ENCODE assay signal across 18 cellular contexts in the genomic region with DNA sequence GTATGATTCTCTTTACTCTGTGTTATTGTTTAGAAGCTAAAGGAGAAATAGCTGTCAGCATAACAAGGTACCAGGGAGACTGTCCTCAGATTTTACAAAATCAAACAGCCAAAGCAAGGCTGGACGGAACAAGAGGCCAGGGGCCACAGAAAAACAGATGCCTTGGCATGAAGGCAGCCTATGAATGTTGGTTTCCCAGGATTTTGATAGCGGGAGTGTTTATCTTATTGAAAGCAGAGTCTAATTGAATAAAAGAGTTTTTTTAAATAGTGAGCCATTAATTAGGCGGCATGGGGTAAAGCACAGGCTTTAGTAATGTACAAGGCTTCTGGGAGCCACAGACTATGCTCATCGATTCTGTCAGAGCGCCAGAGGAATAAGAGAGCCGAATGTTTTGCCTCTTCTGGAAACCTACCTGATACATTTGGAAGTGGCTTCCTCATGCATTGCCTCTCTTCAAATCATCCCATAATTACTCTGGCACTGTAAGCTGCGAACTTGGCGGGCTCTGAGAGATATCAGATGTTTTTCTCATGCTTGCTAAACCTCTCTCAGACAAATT. TPM values are rescaled to one million over a fixed set of nuclear protein-coding genes. Genes with fewer than 3 reads are reported as not detected.
DNase-seq lines count a peak whose midpoint lies in the region; ATAC-seq and TF ChIP-seq lines count a peak whose summit lies in the region.
"Had no signal": no experiment of that assay in that cellular context is flagged by ENCODE, and none has a peak within 500 bp of the region (broad histone marks: within the 10 kb centered on the region; RNA-seq: fewer than 3 reads in every experiment).

No MANE protein-coding gene starts in this region.

- H3K36me3 Mint-ChIP-seq in activated naive CD4-positive, alpha-beta T cell treated with anti-CD3 and anti-CD28 coated beads for 36 hours (ENCODE audit: low read depth), result no peaks in the 10 kb centered on the region
- H3K36me3 Mint-ChIP-seq: CD4-positive, CD25-positive, alpha-beta regulatory T cell had no signal

- no peak overlapping the region for H3K4me3 Mint-ChIP-seq in activated naive CD4-positive, alpha-beta T cell treated with anti-CD3 and anti-CD28 coated beads for 36 hours
- H3K4me3 Mint-ChIP-seq: CD4-positive, CD25-positive, alpha-beta regulatory T cell had no signal

- H3K9me3 Mint-ChIP-seq in activated naive CD4-positive, alpha-beta T cell treated with anti-CD3 and anti-CD28 coated beads for 36 hours, result no peaks in the 10 kb centered on the region
- H3K9me3 Mint-ChIP-seq: CD4-positive, CD25-positive, alpha-beta regulatory T cell had no signal

- CTCF ChIA-PET in activated naive CD4-positive, alpha-beta T cell treated with anti-CD3 and anti-CD28 coated beads for 36 hours (lab: Charles Lee), result no interaction called here

- intact Hi-C loops in activated naive CD4-positive, alpha-beta T cell treated with anti-CD3 and anti-CD28 coated beads for 36 hours (cut with micrococcal nuclease), result no loop called here

- no peaks in the 10 kb centered on the region for H3K4me1 Mint-ChIP-seq in activated naive CD4-positive, alpha-beta T cell treated with anti-CD3 and anti-CD28 coated beads for 36 hours (ENCODE audit: low read depth)
- H3K4me1 Mint-ChIP-seq: CD4-positive, CD25-positive, alpha-beta regulatory T cell had no signal

- H3K4me3 ChIP-seq in choroid plexus epithelial cell (ENCODE audit: low read depth, low read length), result no peak overlapping the region
- H3K4me3 ChIP-seq: PC-9 had no signal

- ATAC-seq in HG02885 (IDR thresholded peaks at IDR 0.05; ENCODE audit: poor library complexity, unreplicated experiment), result no peak

- no peak for TF ChIP-seq CTCF in choroid plexus epithelial cell (conservative IDR thresholded peaks at IDR 0.05; ENCODE audit: low read depth, low read length)

- peaks cover 4% of the 10 kb centered on the region for H3K27me3 Mint-ChIP-seq in activated naive CD4-positive, alpha-beta T cell treated with anti-CD3 and anti-CD28 coated beads for 36 hours (ENCODE audit: low read depth)

- H3K27ac Mint-ChIP-seq in activated naive CD4-positive, alpha-beta T cell treated with anti-CD3 and anti-CD28 coated beads for 36 hours, result no peak overlapping the region

- DNase-seq in Ammon's horn (ENCODE audit: low spot score) (peak; percentile 21), NCI-H1092 treated with DMSO at 0.1 percent for 48 hours (lab: John Stamatoyannopoulos, UW) (peak; percentile 94), NCI-H446 (lab: John Stamatoyannopoulos, UW) (peak; percentile 64 to 86), choroid plexus epithelial cell (ENCODE audit: low read depth) (peak; percentile 32), iPS-NIHi11 (ENCODE audit: low spot score) (no peak), NCI-H510A (lab: John Stamatoyannopoulos, UW) (no peak)
- DNase-seq in activated naive CD4-positive, alpha-beta T cell treated with anti-CD3 and anti-CD28 coated beads for 36 hours, result no peak
- DNase-seq: CD4-positive, CD25-positive, alpha-beta regulatory T cell; DMS79 treated with DMSO at 0.1 percent for 48 hours; NCI-H1417; NCI-H1930; NCI-H2171 treated with DMSO at 0.1 percent for 48 hours; NCI-H69; PC-9; RPMI8226; SHP77 had no signal

RNA-seq across cellular contexts. Expression of a gene that starts 30.4 kb away (rescaled TPM):
- total RNA-seq in activated naive CD4-positive, alpha-beta T cell treated with anti-CD3 and anti-CD28 coated beads for 36 hours, result not detected
- total RNA-seq: CD4-positive, CD25-positive, alpha-beta regulatory T cell; HT1080; PC-9 had no signal

Comparison
In these comparisons a context has a peak if more than half of its experiments do, and no peak if none do; other contexts are left out.
1. DNase-seq: peak in Ammon's horn (single experiment), NCI-H1092 treated with DMSO at 0.1 percent for 48 hours (single experiment), NCI-H446 (2 of 2) and choroid plexus epithelial cell (single experiment); none in iPS-NIHi11 (single experiment), activated naive CD4-positive, alpha-beta T cell treated with anti-CD3 and anti-CD28 coated beads for 36 hours (single experiment) and NCI-H510A (single experiment).